In genomic region chr19:18083929-18084684, GRCh38 we compare ENCODE assay signal across 24 cellular contexts. TPM values are rescaled to one million over a fixed set of nuclear protein-coding genes. Genes with fewer than 3 reads are reported as not detected.
DNase-seq lines count a peak whose midpoint lies in the region; ATAC-seq and TF ChIP-seq lines count a peak whose summit lies in the region.
"Had no signal": no experiment of that assay in that cellular context is flagged by ENCODE, and none has a peak within 500 bp of the region (broad histone marks: within the 10 kb centered on the region; RNA-seq: fewer than 3 reads in every experiment).

No MANE protein-coding gene starts in this region.

- no peak for DNase-seq in stimulated activated naive CD8-positive, alpha-beta T cell treated with anti-CD3 and anti-CD28 coated beads, Interleukin-15, amount 100 ng/mL, for 72 hours
- no peak for DNase-seq in activated T-helper 1 cell treated with anti-CD3 and anti-CD28 coated beads, Interleukin-12 subunit alpha, Interleukin-12 subunit beta, Interleukin-2, Interleukin-4 antibody, amounts not matched to agents 30 ng/mL and 10 ng/mL and 1 ng/mL, durations not matched to agents 14 hours and 24 hours and 36 hours (ENCODE audit: low spot score)
- DNase-seq in immature natural killer cell: no peak
- DNase-seq in uterus: no peak
- no peak for DNase-seq in mucosa of gallbladder (ENCODE audit: low spot score)
- no peak for DNase-seq in SW480 (ENCODE audit: low spot score)
- DNase-seq: activated CD4-positive, alpha-beta T cell treated with anti-CD3 and anti-CD28 coated beads for 4 hours; activated CD8-positive, alpha-beta memory T cell treated with anti-CD3 and anti-CD28 coated beads, Interleukin-2, amount 50 U/mL, for 48 hours; caudate nucleus; DMS79 treated with DMSO at 0.1 percent for 48 hours; endodermal cell; GDM1; glutamatergic neuron; HCEC 1CT; Kasumi-1; NCI-H1417 treated with DMSO at 0.1 percent for 48 hours; NCI-H2029 treated with DMSO at 0.1 percent for 48 hours; NCI-H524 treated with DMSO at 0.1 percent for 48 hours; right cardiac atrium; stimulated activated CD4-positive, alpha-beta T cell treated with anti-CD3 and anti-CD28 coated beads, Interleukin-2, amount 100 ng/mL, for 24 hours; thyroid gland had no signal

- H3K4me1 Mint-ChIP-seq in stimulated activated naive CD8-positive, alpha-beta T cell treated with anti-CD3 and anti-CD28 coated beads, Interleukin-15, Interleukin-2, amounts not matched to agents 100 ng/mL and 50 ng/mL, for 24 hours (ENCODE audit: low read depth): peaks cover 52% of the 10 kb centered on the region
- peaks cover 43% of the 10 kb centered on the region for H3K4me1 Mint-ChIP-seq in stimulated activated naive CD8-positive, alpha-beta T cell treated with anti-CD3 and anti-CD28 coated beads, Interleukin-15, amount 100 ng/mL, for 72 hours
- peaks cover 36% of the 10 kb centered on the region for H3K4me1 Mint-ChIP-seq in activated T-helper 1 cell treated with anti-CD3 and anti-CD28 coated beads, Interleukin-12 subunit alpha, Interleukin-12 subunit beta, Interleukin-2, Interleukin-4 antibody, amounts not matched to agents 30 ng/mL and 10 ng/mL and 1 ng/mL, durations not matched to agents 14 hours and 24 hours and 36 hours (ENCODE audit: low read depth)
- H3K4me1 Mint-ChIP-seq in immature natural killer cell: peaks cover 49 to 50% of the 10 kb centered on the region in 2 donors
- H3K4me1 Mint-ChIP-seq: endodermal cell had no signal

- no peak for ATAC-seq in stimulated activated naive CD8-positive, alpha-beta T cell treated with anti-CD3 and anti-CD28 coated beads, Interleukin-15, amount 100 ng/mL, for 72 hours
- ATAC-seq: left lobe of liver, right cardiac atrium had no signal

- no peak for TF ChIP-seq POLR2A in uterus (IDR thresholded peaks at IDR 0.05)

- H3K4me1 ChIP-seq in uterus: no peaks in the 10 kb centered on the region
- H3K4me1 ChIP-seq: thyroid gland had no signal

- H3K36me3 ChIP-seq in uterus: no peaks in the 10 kb centered on the region
- H3K36me3 ChIP-seq: thyroid gland had no signal

- H3K4me3 ChIP-seq in uterus: no peak overlapping the region
- H3K4me3 ChIP-seq: BLaER1 treated with 17β-estradiol and CSF1 and Interleukin-3, amounts not matched to agents 10 nM and 100 nM; thyroid gland had no signal

- no peaks in the 10 kb centered on the region for H3K27me3 ChIP-seq in uterus
- H3K27me3 ChIP-seq: BLaER1 treated with 17β-estradiol and CSF1 and Interleukin-3, amounts not matched to agents 10 nM and 100 nM; thyroid gland had no signal

- peaks cover 24% of the 10 kb centered on the region for H3K36me3 Mint-ChIP-seq in stimulated activated naive CD8-positive, alpha-beta T cell treated with anti-CD3 and anti-CD28 coated beads, Interleukin-15, Interleukin-2, amounts not matched to agents 100 ng/mL and 50 ng/mL, for 24 hours (ENCODE audit: low read depth)
- peaks cover 30% of the 10 kb centered on the region for H3K36me3 Mint-ChIP-seq in activated T-helper 1 cell treated with anti-CD3 and anti-CD28 coated beads, Interleukin-12 subunit alpha, Interleukin-12 subunit beta, Interleukin-2, Interleukin-4 antibody, amounts not matched to agents 30 ng/mL and 10 ng/mL and 1 ng/mL, durations not matched to agents 14 hours and 24 hours and 36 hours (ENCODE audit: low read depth)
- H3K36me3 Mint-ChIP-seq in immature natural killer cell: peaks cover 16 to 23% (median 20%) of the 10 kb centered on the region in 3 donors

- no peaks in the 10 kb centered on the region for H3K27me3 Mint-ChIP-seq in stimulated activated naive CD8-positive, alpha-beta T cell treated with anti-CD3 and anti-CD28 coated beads, Interleukin-15, Interleukin-2, amounts not matched to agents 100 ng/mL and 50 ng/mL, for 24 hours
- no peaks in the 10 kb centered on the region for H3K27me3 Mint-ChIP-seq in stimulated activated naive CD8-positive, alpha-beta T cell treated with anti-CD3 and anti-CD28 coated beads, Interleukin-15, amount 100 ng/mL, for 72 hours
- H3K27me3 Mint-ChIP-seq in activated T-helper 1 cell treated with anti-CD3 and anti-CD28 coated beads, Interleukin-12 subunit alpha, Interleukin-12 subunit beta, Interleukin-2, Interleukin-4 antibody, amounts not matched to agents 30 ng/mL and 10 ng/mL and 1 ng/mL, durations not matched to agents 14 hours and 24 hours and 36 hours (ENCODE audit: insufficient read depth): no peaks in the 10 kb centered on the region
- H3K27me3 Mint-ChIP-seq in immature natural killer cell (ENCODE audit: low read depth in 3 of 3): peaks cover 10 to 14% (median 11%) of the 10 kb centered on the region in 3 donors

- H3K27ac Mint-ChIP-seq in stimulated activated naive CD8-positive, alpha-beta T cell treated with anti-CD3 and anti-CD28 coated beads, Interleukin-15, Interleukin-2, amounts not matched to agents 100 ng/mL and 50 ng/mL, for 24 hours: no peak overlapping the region
- H3K27ac Mint-ChIP-seq in stimulated activated naive CD8-positive, alpha-beta T cell treated with anti-CD3 and anti-CD28 coated beads, Interleukin-15, amount 100 ng/mL, for 72 hours: no peak overlapping the region
- H3K27ac Mint-ChIP-seq in activated T-helper 1 cell treated with anti-CD3 and anti-CD28 coated beads, Interleukin-12 subunit alpha, Interleukin-12 subunit beta, Interleukin-2, Interleukin-4 antibody, amounts not matched to agents 30 ng/mL and 10 ng/mL and 1 ng/mL, durations not matched to agents 14 hours and 24 hours and 36 hours: peak overlapping the region; percentile 25
- peak overlapping the region in 5 of 6 donors; percentile 9 to 73 (median 42) for H3K27ac Mint-ChIP-seq in immature natural killer cell
- H3K27ac Mint-ChIP-seq: endodermal cell had no signal

- H3K9me3 ChIP-seq in uterus: no peaks in the 10 kb centered on the region
- H3K9me3 ChIP-seq: BLaER1 treated with 17β-estradiol and CSF1 and Interleukin-3, amounts not matched to agents 10 nM and 100 nM; thyroid gland had no signal

- no peak overlapping the region for H3K27ac ChIP-seq in uterus
- H3K27ac ChIP-seq: BLaER1 treated with 17β-estradiol and CSF1 and Interleukin-3, amounts not matched to agents 10 nM and 100 nM; thyroid gland had no signal

- no peak for TF ChIP-seq CTCF in uterus (IDR thresholded peaks at IDR 0.05)

- H3K4me3 Mint-ChIP-seq in stimulated activated naive CD8-positive, alpha-beta T cell treated with anti-CD3 and anti-CD28 coated beads, Interleukin-15, Interleukin-2, amounts not matched to agents 100 ng/mL and 50 ng/mL, for 24 hours: peak overlapping the region; percentile 50
- H3K4me3 Mint-ChIP-seq in stimulated activated naive CD8-positive, alpha-beta T cell treated with anti-CD3 and anti-CD28 coated beads, Interleukin-15, amount 100 ng/mL, for 72 hours: peak overlapping the region in 1 of 2 donors; percentile 72
- peak overlapping the region; percentile 27 for H3K4me3 Mint-ChIP-seq in activated T-helper 1 cell treated with anti-CD3 and anti-CD28 coated beads, Interleukin-12 subunit alpha, Interleukin-12 subunit beta, Interleukin-2, Interleukin-4 antibody, amounts not matched to agents 30 ng/mL and 10 ng/mL and 1 ng/mL, durations not matched to agents 14 hours and 24 hours and 36 hours
- H3K4me3 Mint-ChIP-seq in immature natural killer cell: peak overlapping the region; percentile 44 to 80 (median 57)
- H3K4me3 Mint-ChIP-seq: endodermal cell had no signal

- H3K9me3 Mint-ChIP-seq in stimulated activated naive CD8-positive, alpha-beta T cell treated with anti-CD3 and anti-CD28 coated beads, Interleukin-15, Interleukin-2, amounts not matched to agents 100 ng/mL and 50 ng/mL, for 24 hours: peaks cover 9% of the 10 kb centered on the region
- peaks cover 10% of the 10 kb centered on the region in 2 donors for H3K9me3 Mint-ChIP-seq in stimulated activated naive CD8-positive, alpha-beta T cell treated with anti-CD3 and anti-CD28 coated beads, Interleukin-15, amount 100 ng/mL, for 72 hours
- peaks cover 6% of the 10 kb centered on the region for H3K9me3 Mint-ChIP-seq in activated T-helper 1 cell treated with anti-CD3 and anti-CD28 coated beads, Interleukin-12 subunit alpha, Interleukin-12 subunit beta, Interleukin-2, Interleukin-4 antibody, amounts not matched to agents 30 ng/mL and 10 ng/mL and 1 ng/mL, durations not matched to agents 14 hours and 24 hours and 36 hours
- no peaks in the 10 kb centered on the region for H3K9me3 Mint-ChIP-seq in immature natural killer cell
- H3K9me3 Mint-ChIP-seq: endodermal cell had no signal

- intact Hi-C loops in activated T-helper 1 cell treated with anti-CD3 and anti-CD28 coated beads, Interleukin-12 subunit alpha, Interleukin-12 subunit beta, Interleukin-2, Interleukin-4 antibody, amounts not matched to agents 30 ng/mL and 10 ng/mL and 1 ng/mL, durations not matched to agents 14 hours and 24 hours and 36 hours (cut with micrococcal nuclease): no loop called here
- intact Hi-C loops in uterus (cut with DNase I; ENCODE audit: low total_unique reads): no loop called here

RNA-seq across cellular contexts. Expression of gene IL12RB1, which starts 2.6 kb away (rescaled TPM):
- 44.5 and 47.5 TPM in 2 replicates for total RNA-seq in activated T-helper 1 cell treated with anti-CD3 and anti-CD28 coated beads, Interleukin-12 subunit alpha, Interleukin-12 subunit beta, Interleukin-2, Interleukin-4 antibody, amounts not matched to agents 30 ng/mL and 10 ng/mL and 1 ng/mL, durations not matched to agents 14 hours and 24 hours and 36 hours
- 100 to 1,000 TPM in 1 of 3 donors, 10 to 100 TPM in 2; 62.7 to 105 (median 83.3) TPM for polyA plus RNA-seq in immature natural killer cell
- total RNA-seq in uterus (1 to 10 TPM in 1 of 4 donors, under 1 TPM in 2, not detected in 1; 0.41 to 6.5 (median 0.61) TPM), mucosa of gallbladder (3.1 TPM)
- total RNA-seq: endodermal cell had no signal

RNA-seq across cellular contexts. Expression of gene MAST3, which starts 13.5 kb away (rescaled TPM):
- total RNA-seq in activated T-helper 1 cell treated with anti-CD3 and anti-CD28 coated beads, Interleukin-12 subunit alpha, Interleukin-12 subunit beta, Interleukin-2, Interleukin-4 antibody, amounts not matched to agents 30 ng/mL and 10 ng/mL and 1 ng/mL, durations not matched to agents 14 hours and 24 hours and 36 hours: 16.5 and 17.6 TPM in 2 replicates
- polyA plus RNA-seq in immature natural killer cell: 10 to 100 TPM in 2 of 3 donors, 1 to 10 TPM in 1; 7.3 to 39.1 (median 12.6) TPM
- total RNA-seq in uterus: 10 to 100 TPM in 1 of 4 donors, 1 to 10 TPM in 2, under 1 TPM in 1; 0.59 to 22.5 (median 3.8) TPM
- total RNA-seq in mucosa of gallbladder: 24.5 TPM

Comparison
In these comparisons a context has a peak if more than half of its experiments do, and no peak if none do; other contexts are left out.
1. H3K27ac Mint-ChIP-seq: peak in activated T-helper 1 cell treated with anti-CD3 and anti-CD28 coated beads, Interleukin-12 subunit alpha, Interleukin-12 subunit beta, Interleukin-2, Interleukin-4 antibody, amounts not matched to agents 30 ng/mL and 10 ng/mL and 1 ng/mL, durations not matched to agents 14 hours and 24 hours and 36 hours (single experiment) and immature natural killer cell (5 of 6); none in stimulated activated naive CD8-positive, alpha-beta T cell treated with anti-CD3 and anti-CD28 coated beads, Interleukin-15, Interleukin-2, amounts not matched to agents 100 ng/mL and 50 ng/mL, for 24 hours (single experiment) and stimulated activated naive CD8-positive, alpha-beta T cell treated with anti-CD3 and anti-CD28 coated beads, Interleukin-15, amount 100 ng/mL, for 72 hours (0 of 2).